In the genomic region with DNA sequence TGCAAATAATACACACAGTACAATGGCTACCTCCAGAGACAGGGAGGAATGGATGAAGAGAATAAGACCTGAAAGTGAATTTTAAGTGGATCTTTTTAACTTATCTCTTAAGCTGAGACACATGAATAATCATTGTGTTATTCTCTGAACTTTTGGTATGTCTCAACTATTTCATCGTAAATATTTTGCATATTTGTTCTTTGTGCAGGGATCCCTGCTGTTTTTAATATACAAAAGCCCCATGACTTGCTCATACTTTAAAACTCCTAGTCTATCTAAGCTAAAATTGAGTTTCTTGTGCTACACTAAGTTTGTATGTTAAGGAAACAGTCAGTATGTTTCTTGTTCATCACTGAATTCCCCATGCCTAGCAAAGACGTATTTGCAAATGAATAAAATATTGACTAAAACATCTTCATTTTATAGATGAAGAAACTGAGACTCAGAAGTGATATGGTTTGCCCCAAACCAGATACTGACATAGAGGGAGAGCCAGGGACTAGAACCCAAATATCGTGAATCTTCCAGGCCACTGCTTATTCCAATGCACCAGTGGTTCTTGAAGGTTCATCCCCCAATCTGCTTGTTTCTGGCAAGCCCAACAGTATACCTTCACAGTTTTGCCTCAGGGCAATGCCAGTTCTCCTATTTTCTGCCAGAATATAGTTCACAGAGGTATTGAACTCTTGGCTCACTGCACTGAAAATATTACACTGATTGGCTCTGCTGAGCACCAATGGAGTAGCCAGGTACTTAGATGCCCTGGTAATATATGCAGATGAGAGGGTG, we compare ENCODE assay signal across 16 cellular contexts.
"Had no signal": no experiment of that assay in that cellular context is flagged by ENCODE, and none has a peak within 500 bp of the region (broad histone marks: within the 10 kb centered on the region; RNA-seq: fewer than 3 reads in every experiment).

No MANE protein-coding gene starts in this region.

- H3K36me3 Mint-ChIP-seq: stimulated activated effector memory CD8-positive, alpha-beta T cell treated with anti-CD3 and anti-CD28 coated beads, Interleukin-12 subunit alpha, Interleukin-12 subunit beta, amount 100 ng/mL, for 72 hours had no signal

- H3K27ac Mint-ChIP-seq: activated naive CD8-positive, alpha-beta T cell treated with anti-CD3 and anti-CD28 coated beads, Interleukin-2, amount 50 U/mL, for 24 hours; dendritic cell treated with granulocyte-macrophage colony-stimulating factor and Interleukin-4, amounts not matched to agents 40 ng/mL and 50 ng/mL, for 4 days; stimulated activated effector memory CD8-positive, alpha-beta T cell treated with anti-CD3 and anti-CD28 coated beads, Interleukin-12 subunit alpha, Interleukin-12 subunit beta, amount 100 ng/mL, for 72 hours had no signal

- H3K27me3 ChIP-seq: ovary had no signal

- H3K9me3 ChIP-seq: ovary had no signal

- ATAC-seq: activated naive CD8-positive, alpha-beta T cell treated with anti-CD3 and anti-CD28 coated beads, Interleukin-2, amount 50 U/mL, for 24 hours; stimulated activated effector memory CD8-positive, alpha-beta T cell treated with anti-CD3 and anti-CD28 coated beads, Interleukin-12 subunit alpha, Interleukin-12 subunit beta, amount 100 ng/mL, for 72 hours had no signal

- H3K4me3 Mint-ChIP-seq: activated naive CD8-positive, alpha-beta T cell treated with anti-CD3 and anti-CD28 coated beads, Interleukin-2, amount 50 U/mL, for 24 hours; dendritic cell treated with granulocyte-macrophage colony-stimulating factor and Interleukin-4, amounts not matched to agents 40 ng/mL and 50 ng/mL, for 4 days; stimulated activated effector memory CD8-positive, alpha-beta T cell treated with anti-CD3 and anti-CD28 coated beads, Interleukin-12 subunit alpha, Interleukin-12 subunit beta, amount 100 ng/mL, for 72 hours had no signal

- H3K27ac ChIP-seq: ovary, sigmoid colon, tibial artery, uterus, VCaP had no signal

- H3K36me3 ChIP-seq: ovary, sigmoid colon, tibial artery, uterus had no signal

- H3K9me3 Mint-ChIP-seq: dendritic cell treated with granulocyte-macrophage colony-stimulating factor and Interleukin-4, amounts not matched to agents 40 ng/mL and 50 ng/mL, for 4 days had no signal

- DNase-seq: activated CD4-positive, alpha-beta T cell treated with anti-CD3 and anti-CD28 coated beads for 1 hour; activated CD4-positive, alpha-beta T cell treated with anti-CD3 and anti-CD28 coated beads, Interleukin-2, amount 50 U/mL, for 4 hours; activated naive CD4-positive, alpha-beta T cell treated with Interleukin-2 at 50 U/mL for 16 hours; activated naive CD8-positive, alpha-beta T cell treated with anti-CD3 and anti-CD28 coated beads, Interleukin-2, amount 50 U/mL, for 24 hours; activated T-cell treated with anti-CD3 and anti-CD28 coated beads for 4 hours; central memory CD4-positive, alpha-beta T cell; effector memory CD4-positive, alpha-beta T cell; midbrain; ovary; sigmoid colon; tibial artery; uterus had no signal

- H3K4me1 Mint-ChIP-seq: activated naive CD8-positive, alpha-beta T cell treated with anti-CD3 and anti-CD28 coated beads, Interleukin-2, amount 50 U/mL, for 24 hours; stimulated activated effector memory CD8-positive, alpha-beta T cell treated with anti-CD3 and anti-CD28 coated beads, Interleukin-12 subunit alpha, Interleukin-12 subunit beta, amount 100 ng/mL, for 72 hours had no signal

- FAIRE-seq: islet of Langerhans had no signal

- H3K4me3 ChIP-seq: ovary, sigmoid colon, tibial artery, uterus had no signal
